Comparison of ENCODE assay signal across 1 cellular context in genomic region chr9:35102769-35103659, GRCh38.
TF ChIP-seq lines count a peak whose summit lies in the region.

A gene with protein sequence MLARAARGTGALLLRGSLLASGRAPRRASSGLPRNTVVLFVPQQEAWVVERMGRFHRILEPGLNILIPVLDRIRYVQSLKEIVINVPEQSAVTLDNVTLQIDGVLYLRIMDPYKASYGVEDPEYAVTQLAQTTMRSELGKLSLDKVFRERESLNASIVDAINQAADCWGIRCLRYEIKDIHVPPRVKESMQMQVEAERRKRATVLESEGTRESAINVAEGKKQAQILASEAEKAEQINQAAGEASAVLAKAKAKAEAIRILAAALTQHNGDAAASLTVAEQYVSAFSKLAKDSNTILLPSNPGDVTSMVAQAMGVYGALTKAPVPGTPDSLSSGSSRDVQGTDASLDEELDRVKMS (minus strand): TSS chr9:35103131. CDS start chr9:35103094, 37 bp downstream.

TF ChIP-seq in HepG2, 621 proteins besides CTCF, POLR2A, EP300 and RAD21 (continued from another document and continues in another):
- TF ChIP-seq ZNF572 (CRISPR knock-in tag; IDR thresholded peaks at IDR 0.05) (0 out of 2 replicates have a peak, but pooled peaks have one; percentile 75), ZNF430 (CRISPR knock-in tag; IDR thresholded peaks at IDR 0.05) (no peak; the same call in 1 of the 2 replicates), SAFB2 (CRISPR knock-in tag; IDR thresholded peaks at IDR 0.05; ENCODE audit: borderline replicate concordance, low read depth) (peak; percentile 97; the same call in 1 of the 2 replicates), GRHL1 (CRISPR knock-in tag; conservative IDR thresholded peaks at IDR 0.05) (no peak), TARDBP (CRISPR knock-in tag; IDR thresholded peaks at IDR 0.05) (peak; percentile 88), ZBTB39 (CRISPR knock-in tag; IDR thresholded peaks at IDR 0.05) (no peak), ZBTB43 (CRISPR knock-in tag; conservative IDR thresholded peaks at IDR 0.05) (0 out of 2 replicates have a peak, but pooled peaks have one; percentile 44), ZNF678 (CRISPR knock-in tag; IDR thresholded peaks at IDR 0.05) (no peak), SKI (IDR thresholded peaks at IDR 0.05; ENCODE audit: partially characterized antibody) (no peak), MXD1 (CRISPR knock-in tag; IDR thresholded peaks at IDR 0.05) (no peak; the same call in 1 of the 2 replicates), ARNT2 (CRISPR knock-in tag; IDR thresholded peaks at IDR 0.05; ENCODE audit: low read depth) (peak; percentile 85), ARHGAP35 (CRISPR knock-in tag; IDR thresholded peaks at IDR 0.05; ENCODE audit: borderline replicate concordance) (0 out of 2 replicates have a peak, but pooled peaks have one; percentile 17), XRCC5 (optimal IDR thresholded peaks at IDR 0.05; ENCODE audit: low read length) (peak; percentile 95), SOX13 (IDR thresholded peaks at IDR 0.05) (no peak; the same call in 1 of the 2 replicates), SOX13 (CRISPR knock-in tag; conservative IDR thresholded peaks at IDR 0.05 in 1 of 2, IDR thresholded peaks at IDR 0.05 in 1 of 2) (peak in 1 of 2 experiments; percentile 36; a peak in 1 of 4 replicates), BRD4 (CRISPR knock-in tag; IDR thresholded peaks at IDR 0.05) (peak; percentile 88), MED13 (CRISPR knock-in tag; IDR thresholded peaks at IDR 0.05) (no peak), ZBTB20 (CRISPR knock-in tag; IDR thresholded peaks at IDR 0.05; ENCODE audit: borderline replicate concordance, low read depth) (no peak), PTBP1 (IDR thresholded peaks at IDR 0.05; ENCODE audit: low read depth, low read length, poor library complexity, severe bottlenecking) (no peak), NR2F1 (CRISPR knock-in tag; IDR thresholded peaks at IDR 0.05) (peak; percentile 59 to 88; a peak in 3 of 4 replicates), ZNF280D (CRISPR knock-in tag; IDR thresholded peaks at IDR 0.05) (0 out of 2 replicates have a peak, but pooled peaks have one; percentile 53), TBX3 (IDR thresholded peaks at IDR 0.05; ENCODE audit: borderline replicate concordance) (no peak), SP1 (IDR thresholded peaks at IDR 0.05) (no peak), SP1 (CRISPR knock-in tag; IDR thresholded peaks at IDR 0.05) (peak; percentile 77), RCOR2 (CRISPR knock-in tag; IDR thresholded peaks at IDR 0.05) (no peak), NPAS2 (CRISPR knock-in tag; IDR thresholded peaks at IDR 0.05; ENCODE audit: borderline replicate concordance) (no peak), ZNF816 (CRISPR knock-in tag; IDR thresholded peaks at IDR 0.05; ENCODE audit: borderline replicate concordance) (no peak), YY1 (IDR thresholded peaks at IDR 0.05; ENCODE audit: insufficient read depth, insufficient replicate concordance, low read depth, low read length) (peak; percentile 72), HNRNPK (IDR thresholded peaks at IDR 0.05; ENCODE audit: low read depth, low read length, poor library complexity, severe bottlenecking) (no peak), ZFYVE20 (CRISPR knock-in tag; IDR thresholded peaks at IDR 0.05; ENCODE audit: borderline replicate concordance, low read depth) (no peak), KDM4B (CRISPR knock-in tag; IDR thresholded peaks at IDR 0.05) (no peak), TAF15 (IDR thresholded peaks at IDR 0.05; ENCODE audit: low read depth, low read length, poor library complexity, severe bottlenecking) (no peak), ZNF883 (CRISPR knock-in tag; IDR thresholded peaks at IDR 0.05; ENCODE audit: not compliant biosample characterization) (no peak), ETV5 (CRISPR knock-in tag; IDR thresholded peaks at IDR 0.05; ENCODE audit: borderline replicate concordance) (peak; percentile 82), ZNF441 (CRISPR knock-in tag; IDR thresholded peaks at IDR 0.05; ENCODE audit: borderline replicate concordance) (peak; percentile 43; the same call in 1 of the 2 replicates), ZBTB1 (CRISPR knock-in tag; IDR thresholded peaks at IDR 0.05; ENCODE audit: borderline replicate concordance) (0 out of 2 replicates have a peak, but pooled peaks have one; percentile 48), SIX1 (CRISPR knock-in tag; IDR thresholded peaks at IDR 0.05; ENCODE audit: borderline replicate concordance) (no peak), KMT2B (CRISPR knock-in tag; IDR thresholded peaks at IDR 0.05) (peak; percentile 93), FOXM1 (CRISPR knock-in tag; IDR thresholded peaks at IDR 0.05) (no peak), MEF2D (CRISPR knock-in tag; IDR thresholded peaks at IDR 0.05) (no peak), NR2F2 (IDR thresholded peaks at IDR 0.05; ENCODE audit: borderline replicate concordance, low read depth) (no peak; the same call in 1 of the 2 replicates), SOX6 (IDR thresholded peaks at IDR 0.05) (no peak), SOX6 (CRISPR knock-in tag; IDR thresholded peaks at IDR 0.05) (no peak; the same call in 1 of the 2 replicates), TMF1 (CRISPR knock-in tag; IDR thresholded peaks at IDR 0.05; ENCODE audit: low read depth) (peak; percentile 92), KMT2A (CRISPR knock-in tag; IDR thresholded peaks at IDR 0.05) (peak; percentile 97), NCOA1 (CRISPR knock-in tag; IDR thresholded peaks at IDR 0.05) (no peak), ZNF713 (CRISPR knock-in tag; IDR thresholded peaks at IDR 0.05) (no peak), ZNF512B (CRISPR knock-in tag; IDR thresholded peaks at IDR 0.05; ENCODE audit: borderline replicate concordance) (no peak), ZNF670 (CRISPR knock-in tag; IDR thresholded peaks at IDR 0.05; ENCODE audit: borderline replicate concordance) (no peak), ZMAT3 (CRISPR knock-in tag; conservative IDR thresholded peaks at IDR 0.05) (peak; percentile 78), POGZ (CRISPR knock-in tag; IDR thresholded peaks at IDR 0.05) (peak; percentile 65; the same call in 1 of the 2 replicates)
- TF ChIP-seq, protein P1, sequence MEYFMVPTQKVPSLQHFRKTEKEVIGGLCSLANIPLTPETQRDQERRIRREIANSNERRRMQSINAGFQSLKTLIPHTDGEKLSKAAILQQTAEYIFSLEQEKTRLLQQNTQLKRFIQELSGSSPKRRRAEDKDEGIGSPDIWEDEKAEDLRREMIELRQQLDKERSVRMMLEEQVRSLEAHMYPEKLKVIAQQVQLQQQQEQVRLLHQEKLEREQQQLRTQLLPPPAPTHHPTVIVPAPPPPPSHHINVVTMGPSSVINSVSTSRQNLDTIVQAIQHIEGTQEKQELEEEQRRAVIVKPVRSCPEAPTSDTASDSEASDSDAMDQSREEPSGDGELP (IDR thresholded peaks at IDR 0.05; ENCODE audit: borderline replicate concordance, low read depth) = peak; percentile 51; the same call in 1 of the 2 replicates
- TF ChIP-seq, protein P2, sequence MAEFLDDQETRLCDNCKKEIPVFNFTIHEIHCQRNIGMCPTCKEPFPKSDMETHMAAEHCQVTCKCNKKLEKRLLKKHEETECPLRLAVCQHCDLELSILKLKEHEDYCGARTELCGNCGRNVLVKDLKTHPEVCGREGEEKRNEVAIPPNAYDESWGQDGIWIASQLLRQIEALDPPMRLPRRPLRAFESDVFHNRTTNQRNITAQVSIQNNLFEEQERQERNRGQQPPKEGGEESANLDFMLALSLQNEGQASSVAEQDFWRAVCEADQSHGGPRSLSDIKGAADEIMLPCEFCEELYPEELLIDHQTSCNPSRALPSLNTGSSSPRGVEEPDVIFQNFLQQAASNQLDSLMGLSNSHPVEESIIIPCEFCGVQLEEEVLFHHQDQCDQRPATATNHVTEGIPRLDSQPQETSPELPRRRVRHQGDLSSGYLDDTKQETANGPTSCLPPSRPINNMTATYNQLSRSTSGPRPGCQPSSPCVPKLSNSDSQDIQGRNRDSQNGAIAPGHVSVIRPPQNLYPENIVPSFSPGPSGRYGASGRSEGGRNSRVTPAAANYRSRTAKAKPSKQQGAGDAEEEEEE (CRISPR knock-in tag; IDR thresholded peaks at IDR 0.05; ENCODE audit: borderline replicate concordance) = no peak; the same call in 1 of the 2 replicates
- TF ChIP-seq, protein P3, sequence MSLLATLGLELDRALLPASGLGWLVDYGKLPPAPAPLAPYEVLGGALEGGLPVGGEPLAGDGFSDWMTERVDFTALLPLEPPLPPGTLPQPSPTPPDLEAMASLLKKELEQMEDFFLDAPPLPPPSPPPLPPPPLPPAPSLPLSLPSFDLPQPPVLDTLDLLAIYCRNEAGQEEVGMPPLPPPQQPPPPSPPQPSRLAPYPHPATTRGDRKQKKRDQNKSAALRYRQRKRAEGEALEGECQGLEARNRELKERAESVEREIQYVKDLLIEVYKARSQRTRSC (CRISPR knock-in tag; IDR thresholded peaks at IDR 0.05; ENCODE audit: low read depth) = no peak
